18 cellular contexts compared by ENCODE assay signal in the genomic region with DNA sequence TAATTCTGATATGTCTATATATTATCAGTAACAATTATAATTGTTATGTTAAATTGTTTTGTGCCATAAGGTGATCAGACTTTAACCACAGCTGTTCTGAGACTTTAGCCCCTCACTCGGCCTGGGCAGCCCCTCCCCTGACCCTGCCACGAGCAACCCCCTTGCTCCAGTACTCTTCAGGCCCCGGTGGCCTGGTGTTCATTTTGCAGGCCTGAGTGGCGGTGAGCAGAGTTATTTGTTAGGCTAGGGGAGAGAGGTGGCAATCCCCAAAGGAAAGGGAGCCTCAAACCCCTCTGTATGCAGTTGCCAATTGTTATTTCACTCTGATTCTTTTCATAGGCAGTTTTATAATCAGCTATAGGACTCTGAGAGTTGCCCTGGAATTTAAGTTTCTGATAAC. TPM values are rescaled to one million over a fixed set of nuclear protein-coding genes. Genes with fewer than 3 reads are reported as not detected.
DNase-seq lines count a peak whose midpoint lies in the region; ATAC-seq and TF ChIP-seq lines count a peak whose summit lies in the region.
"Had no signal": no experiment of that assay in that cellular context is flagged by ENCODE, and none has a peak within 500 bp of the region (broad histone marks: within the 10 kb centered on the region; RNA-seq: fewer than 3 reads in every experiment).

No MANE protein-coding gene starts in this region.

- H3K27me3 Mint-ChIP-seq in Caco-2 (ENCODE audit: insufficient read depth, unreplicated experiment): no peaks in the 10 kb centered on the region
- H3K27me3 Mint-ChIP-seq in naive B cell: no peaks in the 10 kb centered on the region
- H3K27me3 Mint-ChIP-seq: CD4-positive, CD25-positive, alpha-beta regulatory T cell had no signal

- DNase-seq in Caco-2: peak in 1 of 2 experiments; percentile 8
- DNase-seq in PC-9: no peak
- peak; percentile 89 for DNase-seq in esophagus muscularis mucosa (ENCODE audit: extremely low spot score)
- no peak for DNase-seq in naive B cell
- DNase-seq in Kasumi-1 (lab: John Stamatoyannopoulos, UW): no peak
- no peak for DNase-seq in ascending aorta (ENCODE audit: low spot score in 2 of 2)
- no peak for DNase-seq in HK-2 (ENCODE audit: unreplicated experiment)
- DNase-seq: BE2C; C1 segment of cervical spinal cord; CD8-positive, alpha-beta memory T cell; COR-L47; HCEC 1CT; IMR-90 had no signal

- H2AFZ ChIP-seq in PC-9: no peak overlapping the region
- H2AFZ ChIP-seq: GM23338 had no signal

- no peak for TF ChIP-seq POLR2A in esophagus muscularis mucosa (IDR thresholded peaks at IDR 0.05; ENCODE audit: low read depth)

- H3K4me1 ChIP-seq in Caco-2 (peaks cover 41% of the 10 kb centered on the region), PC-9 (replicated peaks; ENCODE audit: insufficient read depth) (peaks cover 14% of the 10 kb centered on the region), esophagus muscularis mucosa (no peaks in the 10 kb centered on the region), ascending aorta (no peaks in the 10 kb centered on the region)
- H3K4me1 ChIP-seq: BE2C had no signal

- TF ChIP-seq CTCF in Caco-2 (IDR thresholded peaks at IDR 0.05; ENCODE audit: insufficient read depth in 1 of 2, low read depth in 1 of 2, low read length in 1 of 2, severe bottlenecking in 1 of 2, unreplicated experiment in 1 of 2): no peak
- no peak for TF ChIP-seq CTCF in PC-9 (conservative IDR thresholded peaks at IDR 0.05)
- no peak for TF ChIP-seq CTCF in esophagus muscularis mucosa (IDR thresholded peaks at IDR 0.05)
- no peak for TF ChIP-seq CTCF in ascending aorta (IDR thresholded peaks at IDR 0.05)

- ATAC-seq in naive B cell (ENCODE audit: low read depth in 2 of 2): no peak
- ATAC-seq: GM23338 had no signal

- H3K4me1 Mint-ChIP-seq in Caco-2 (ENCODE audit: low read depth, unreplicated experiment) (peaks cover 29% of the 10 kb centered on the region), naive B cell (peaks cover 34 to 63% (median 44%) of the 10 kb centered on the region in 3 donors)

- H3K27ac ChIP-seq in PC-9 (peak overlapping the region; percentile 18; the same call in 1 of the 2 replicates), esophagus muscularis mucosa (replicated peaks in 1 of 4) (no peak overlapping the region), ascending aorta (no peak overlapping the region)
- H3K27ac ChIP-seq: HL-60 had no signal

- H3K36me3 Mint-ChIP-seq in Caco-2 (ENCODE audit: insufficient read depth, unreplicated experiment) (no peaks in the 10 kb centered on the region), naive B cell (peaks cover 6 to 15% of the 10 kb centered on the region in 2 donors)
- H3K36me3 Mint-ChIP-seq: CD4-positive, CD25-positive, alpha-beta regulatory T cell; CD8-positive, alpha-beta memory T cell had no signal

- H3K9me3 Mint-ChIP-seq in Caco-2 (ENCODE audit: unreplicated experiment): peaks cover 25% of the 10 kb centered on the region
- H3K9me3 Mint-ChIP-seq in naive B cell: peaks cover 0 to 21% (median 11%) of the 10 kb centered on the region in 7 donors

- H3K4me3 ChIP-seq in Caco-2 (ENCODE audit: low read depth, low read length): no peak overlapping the region
- no peak overlapping the region for H3K4me3 ChIP-seq in PC-9
- no peak overlapping the region for H3K4me3 ChIP-seq in esophagus muscularis mucosa
- no peak overlapping the region for H3K4me3 ChIP-seq in ascending aorta
- H3K4me3 ChIP-seq: GM23338 had no signal

- POLR2A ChIA-PET in Caco-2 (lab: Charles Lee) (no interaction called here), PC-9 (lab: Charles Lee; ENCODE audit: unreplicated experiment) (no interaction called here)

- peak overlapping the region; percentile 43 for H3K4me3 Mint-ChIP-seq in Caco-2 (ENCODE audit: unreplicated experiment)
- H3K4me3 Mint-ChIP-seq in naive B cell: peak overlapping the region in 4 of 8 donors; percentile 21 to 69 (median 56)
- H3K4me3 Mint-ChIP-seq: CD4-positive, CD25-positive, alpha-beta regulatory T cell; CD8-positive, alpha-beta memory T cell; GM23338 had no signal

- TF ChIP-seq EP300 in esophagus muscularis mucosa (IDR thresholded peaks at IDR 0.05): no peak

- intact Hi-C loops in Caco-2 (cut with micrococcal nuclease; ENCODE audit: unreplicated experiment): loop anchor here (1.0 kb wide), 1 partner anchor 41 kb away; no protein-coding TSS in a partner anchor
- intact Hi-C loops in PC-9 (cut with micrococcal nuclease; ENCODE audit: unreplicated experiment): loop anchor here (5.0 kb wide), 1 partner anchor 478 kb away; no protein-coding TSS in a partner anchor
- intact Hi-C loops in esophagus muscularis mucosa (cut with DNase I): no loop called here
- intact Hi-C loops in ascending aorta (cut with DNase I): no loop called here

- no peak overlapping the region for H3K4me2 ChIP-seq in PC-9
- H3K4me2 ChIP-seq: GM23338 had no signal

- H3K27me3 ChIP-seq in Caco-2 (replicated peaks; ENCODE audit: control insufficient read depth, insufficient read depth, low read length): no peaks in the 10 kb centered on the region
- H3K27me3 ChIP-seq in PC-9 (ENCODE audit: insufficient read depth, low read depth): no peaks in the 10 kb centered on the region
- H3K27me3 ChIP-seq in esophagus muscularis mucosa: peaks cover 0 to 6% (median 0%) of the 10 kb centered on the region in 4 donors
- no peaks in the 10 kb centered on the region for H3K27me3 ChIP-seq in ascending aorta
- H3K27me3 ChIP-seq: BE2C had no signal

- CTCF ChIA-PET in Caco-2 (lab: Charles Lee) (no interaction called here), PC-9 (lab: Charles Lee) (no interaction called here)

- H3K27ac Mint-ChIP-seq in Caco-2 (ENCODE audit: unreplicated experiment): peak overlapping the region; percentile 90
- peak overlapping the region in 5 of 6 donors; percentile 21 to 82 (median 81) for H3K27ac Mint-ChIP-seq in naive B cell
- H3K27ac Mint-ChIP-seq: CD8-positive, alpha-beta memory T cell; GM23338 had no signal

- H3K9me2 ChIP-seq in PC-9 (ENCODE audit: insufficient read depth): no peaks in the 10 kb centered on the region

- no peaks in the 10 kb centered on the region for H4K20me1 ChIP-seq in PC-9 (ENCODE audit: insufficient read depth)

- no peaks in the 10 kb centered on the region; the same call in 1 of the 2 replicates for H3K36me3 ChIP-seq in Caco-2 (ENCODE audit: control insufficient read depth, insufficient read depth, low read length)
- H3K36me3 ChIP-seq in PC-9 (ENCODE audit: low read depth): no peaks in the 10 kb centered on the region
- no peaks in the 10 kb centered on the region for H3K36me3 ChIP-seq in esophagus muscularis mucosa
- no peaks in the 10 kb centered on the region for H3K36me3 ChIP-seq in ascending aorta
- H3K36me3 ChIP-seq: BE2C had no signal

- peaks cover 14% of the 10 kb centered on the region; the same call in 1 of the 2 replicates for H3K9me3 ChIP-seq in Caco-2
- peaks cover 4% of the 10 kb centered on the region; the same call in 1 of the 2 replicates for H3K9me3 ChIP-seq in PC-9 (ENCODE audit: insufficient read depth, low read depth)
- no peaks in the 10 kb centered on the region for H3K9me3 ChIP-seq in esophagus muscularis mucosa
- no peaks in the 10 kb centered on the region for H3K9me3 ChIP-seq in ascending aorta
- H3K9me3 ChIP-seq: BE2C had no signal

- H3F3A ChIP-seq in PC-9 (ENCODE audit: insufficient read depth, low read depth): peaks cover 5% of the 10 kb centered on the region

- 88% methylated on average over 4 of the region's 4 CpGs for WGBS in esophagus muscularis mucosa

- BruUV-seq in Caco-2 (replicated peaks; lab: Mats Ljungman, UMichigan) (no TSS peak), PC-9 (replicated peaks; lab: Mats Ljungman, UMichigan) (no TSS peak)

- no peaks in the 10 kb centered on the region for H3K79me2 ChIP-seq in PC-9 (ENCODE audit: low read depth)

RNA-seq across cellular contexts. Expression of gene CREB3L2, which starts 22.9 kb away (rescaled TPM):
- total RNA-seq in Caco-2 (2022) (106 and 123 TPM in 2 replicates), PC-9 (2021) (41.2 and 41.9 TPM in 2 replicates), esophagus muscularis mucosa (10 to 100 TPM; 29.2 to 43.4 (median 37.1) TPM), ascending aorta (38.5 TPM)
- 10 to 100 TPM in 5 of 6 donors, 1 to 10 TPM in 1; 8.0 to 26.6 (median 19.5) TPM for polyA plus RNA-seq in naive B cell (ENCODE audit: low read depth in 6 of 6)

RNA-seq across cellular contexts. Expression of gene AKR1D1, which starts 51.5 kb away (rescaled TPM):
- 2.2 and 2.3 TPM in 2 replicates for total RNA-seq in Caco-2 (2022)
- not detected in 2 replicates for total RNA-seq in PC-9 (2021)
- not detected for total RNA-seq in esophagus muscularis mucosa
- not detected for polyA plus RNA-seq in naive B cell (ENCODE audit: low read depth in 6 of 6)
- not detected for total RNA-seq in ascending aorta
- total RNA-seq: A172; CD4-positive, CD25-positive, alpha-beta regulatory T cell; CD8-positive, alpha-beta memory T cell; HT1080; IMR-90 had no signal
- polyA plus RNA-seq: CD4-positive, CD25-positive, alpha-beta regulatory T cell; CD8-positive, alpha-beta memory T cell; GM23338; IMR-90 had no signal

Comparison
In these comparisons a context has a peak if more than half of its experiments do, and no peak if none do; other contexts are left out.
1. intact Hi-C loops: an anchor here in Caco-2 (1.0 kb wide) and PC-9 (5.0 kb wide); none called in esophagus muscularis mucosa and ascending aorta.